1 cellular context compared by ENCODE assay signal in the genomic region with DNA sequence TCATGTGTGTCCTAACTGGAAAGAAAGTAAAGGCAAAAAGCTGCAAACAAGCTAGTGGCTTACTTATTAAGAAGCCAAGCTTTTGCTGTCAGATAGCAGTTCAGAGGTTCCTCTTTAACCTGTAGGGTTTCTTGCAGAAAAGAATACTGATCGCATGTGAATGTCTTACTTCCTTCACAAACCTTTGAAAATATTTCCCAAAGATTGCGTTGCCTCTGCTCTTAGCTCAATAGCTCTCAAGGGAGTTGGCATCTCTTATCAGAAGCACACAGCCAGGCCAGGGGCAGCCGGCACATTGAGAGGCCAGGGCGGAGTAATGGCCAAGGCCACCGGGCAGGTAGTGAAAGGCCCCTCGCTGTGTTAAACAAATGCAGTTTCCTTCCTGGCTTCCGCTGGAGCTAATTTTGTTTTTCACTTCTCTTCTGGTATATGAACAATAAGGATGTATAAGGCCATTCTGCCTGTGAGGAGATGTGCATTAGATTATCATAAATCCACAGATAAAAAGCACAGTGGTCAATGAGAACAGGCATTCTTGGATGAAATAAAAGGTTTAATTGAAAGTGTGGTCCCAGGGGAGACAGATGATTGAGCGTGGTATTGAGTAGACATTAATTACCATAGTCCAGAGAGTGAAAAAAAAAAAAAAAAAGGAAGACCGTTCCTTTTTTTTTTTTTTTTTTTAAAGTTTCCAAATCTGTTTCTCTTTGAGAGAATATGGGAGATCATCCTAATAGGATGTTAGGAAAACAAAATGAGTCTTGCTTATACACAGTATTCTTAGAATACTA.
TF ChIP-seq lines count a peak whose summit lies in the region.

No MANE protein-coding gene starts in this region.

TF ChIP-seq in WTC11, 78 proteins besides CTCF, POLR2A, EP300 and RAD21 (continued from another document):
- TF ChIP-seq, protein P1, sequence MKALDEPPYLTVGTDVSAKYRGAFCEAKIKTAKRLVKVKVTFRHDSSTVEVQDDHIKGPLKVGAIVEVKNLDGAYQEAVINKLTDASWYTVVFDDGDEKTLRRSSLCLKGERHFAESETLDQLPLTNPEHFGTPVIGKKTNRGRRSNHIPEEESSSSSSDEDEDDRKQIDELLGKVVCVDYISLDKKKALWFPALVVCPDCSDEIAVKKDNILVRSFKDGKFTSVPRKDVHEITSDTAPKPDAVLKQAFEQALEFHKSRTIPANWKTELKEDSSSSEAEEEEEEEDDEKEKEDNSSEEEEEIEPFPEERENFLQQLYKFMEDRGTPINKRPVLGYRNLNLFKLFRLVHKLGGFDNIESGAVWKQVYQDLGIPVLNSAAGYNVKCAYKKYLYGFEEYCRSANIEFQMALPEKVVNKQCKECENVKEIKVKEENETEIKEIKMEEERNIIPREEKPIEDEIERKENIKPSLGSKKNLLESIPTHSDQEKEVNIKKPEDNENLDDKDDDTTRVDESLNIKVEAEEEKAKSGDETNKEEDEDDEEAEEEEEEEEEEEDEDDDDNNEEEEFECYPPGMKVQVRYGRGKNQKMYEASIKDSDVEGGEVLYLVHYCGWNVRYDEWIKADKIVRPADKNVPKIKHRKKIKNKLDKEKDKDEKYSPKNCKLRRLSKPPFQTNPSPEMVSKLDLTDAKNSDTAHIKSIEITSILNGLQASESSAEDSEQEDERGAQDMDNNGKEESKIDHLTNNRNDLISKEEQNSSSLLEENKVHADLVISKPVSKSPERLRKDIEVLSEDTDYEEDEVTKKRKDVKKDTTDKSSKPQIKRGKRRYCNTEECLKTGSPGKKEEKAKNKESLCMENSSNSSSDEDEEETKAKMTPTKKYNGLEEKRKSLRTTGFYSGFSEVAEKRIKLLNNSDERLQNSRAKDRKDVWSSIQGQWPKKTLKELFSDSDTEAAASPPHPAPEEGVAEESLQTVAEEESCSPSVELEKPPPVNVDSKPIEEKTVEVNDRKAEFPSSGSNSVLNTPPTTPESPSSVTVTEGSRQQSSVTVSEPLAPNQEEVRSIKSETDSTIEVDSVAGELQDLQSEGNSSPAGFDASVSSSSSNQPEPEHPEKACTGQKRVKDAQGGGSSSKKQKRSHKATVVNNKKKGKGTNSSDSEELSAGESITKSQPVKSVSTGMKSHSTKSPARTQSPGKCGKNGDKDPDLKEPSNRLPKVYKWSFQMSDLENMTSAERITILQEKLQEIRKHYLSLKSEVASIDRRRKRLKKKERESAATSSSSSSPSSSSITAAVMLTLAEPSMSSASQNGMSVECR (CRISPR knock-in tag; IDR thresholded peaks at IDR 0.05; ENCODE audit: borderline replicate concordance) = no peak
- TF ChIP-seq, protein P2, sequence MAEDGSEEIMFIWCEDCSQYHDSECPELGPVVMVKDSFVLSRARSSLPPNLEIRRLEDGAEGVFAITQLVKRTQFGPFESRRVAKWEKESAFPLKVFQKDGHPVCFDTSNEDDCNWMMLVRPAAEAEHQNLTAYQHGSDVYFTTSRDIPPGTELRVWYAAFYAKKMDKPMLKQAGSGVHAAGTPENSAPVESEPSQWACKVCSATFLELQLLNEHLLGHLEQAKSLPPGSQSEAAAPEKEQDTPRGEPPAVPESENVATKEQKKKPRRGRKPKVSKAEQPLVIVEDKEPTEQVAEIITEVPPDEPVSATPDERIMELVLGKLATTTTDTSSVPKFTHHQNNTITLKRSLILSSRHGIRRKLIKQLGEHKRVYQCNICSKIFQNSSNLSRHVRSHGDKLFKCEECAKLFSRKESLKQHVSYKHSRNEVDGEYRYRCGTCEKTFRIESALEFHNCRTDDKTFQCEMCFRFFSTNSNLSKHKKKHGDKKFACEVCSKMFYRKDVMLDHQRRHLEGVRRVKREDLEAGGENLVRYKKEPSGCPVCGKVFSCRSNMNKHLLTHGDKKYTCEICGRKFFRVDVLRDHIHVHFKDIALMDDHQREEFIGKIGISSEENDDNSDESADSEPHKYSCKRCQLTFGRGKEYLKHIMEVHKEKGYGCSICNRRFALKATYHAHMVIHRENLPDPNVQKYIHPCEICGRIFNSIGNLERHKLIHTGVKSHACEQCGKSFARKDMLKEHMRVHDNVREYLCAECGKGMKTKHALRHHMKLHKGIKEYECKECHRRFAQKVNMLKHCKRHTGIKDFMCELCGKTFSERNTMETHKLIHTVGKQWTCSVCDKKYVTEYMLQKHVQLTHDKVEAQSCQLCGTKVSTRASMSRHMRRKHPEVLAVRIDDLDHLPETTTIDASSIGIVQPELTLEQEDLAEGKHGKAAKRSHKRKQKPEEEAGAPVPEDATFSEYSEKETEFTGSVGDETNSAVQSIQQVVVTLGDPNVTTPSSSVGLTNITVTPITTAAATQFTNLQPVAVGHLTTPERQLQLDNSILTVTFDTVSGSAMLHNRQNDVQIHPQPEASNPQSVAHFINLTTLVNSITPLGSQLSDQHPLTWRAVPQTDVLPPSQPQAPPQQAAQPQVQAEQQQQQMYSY (CRISPR knock-in tag; IDR thresholded peaks at IDR 0.05) = no peak
- TF ChIP-seq ZNF423 (CRISPR knock-in tag; IDR thresholded peaks at IDR 0.05) = peak; percentile 71; the same call in 1 of the 2 replicates
